In the genomic region with DNA sequence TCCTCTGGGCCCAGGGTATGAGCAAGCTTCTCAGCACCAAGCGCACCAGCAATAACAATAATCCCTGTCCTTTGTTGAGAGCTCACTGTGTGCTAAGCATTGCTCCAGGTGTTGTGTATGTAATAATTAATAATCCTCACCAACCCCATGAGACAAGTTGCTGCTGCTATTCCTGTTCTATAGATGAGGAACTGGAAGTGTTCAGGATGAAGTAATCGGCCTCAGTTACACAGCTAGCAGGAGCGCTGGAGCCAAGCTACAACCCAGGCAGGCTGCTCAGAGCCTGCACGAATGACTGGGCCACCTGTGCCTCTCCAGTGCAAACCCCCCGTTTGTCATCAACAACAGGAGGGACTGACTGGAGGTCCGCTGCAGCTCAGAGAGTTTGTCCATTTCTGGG, we compare ENCODE assay signal across 20 cellular contexts. TPM values are rescaled to one million over a fixed set of nuclear protein-coding genes. Genes with fewer than 3 reads are reported as not detected.
A peak's percentile ranks its signal among the peaks of the same experiment; 100 is the strongest.
DNase-seq lines count a peak whose midpoint lies in the region; ATAC-seq and TF ChIP-seq lines count a peak whose summit lies in the region.
"Had no signal": no experiment of that assay in that cellular context is flagged by ENCODE, and none has a peak within 500 bp of the region (broad histone marks: within the 10 kb centered on the region; RNA-seq: fewer than 3 reads in every experiment).

No MANE protein-coding gene starts in this region.

- POLR2A ChIA-PET in OCI-LY7 (lab: Charles Lee), result interaction anchor here (0.6 to 1.2 kb wide), 6 partner anchors 26 to 156 kb away, joined by 3 to 5 read pairs (median 4); no protein-coding TSS in a partner anchor

- no TSS peak for BruUV-seq in OCI-LY7 (replicated peaks; lab: Mats Ljungman, UMichigan)

- peak overlapping the region; percentile 29 to 63 for H3K27ac Mint-ChIP-seq in stimulated activated naive CD8-positive, alpha-beta T cell treated with anti-CD3 and anti-CD28 coated beads, Interleukin-15, amount 100 ng/mL, for 72 hours
- H3K27ac Mint-ChIP-seq: CD14-positive monocyte, HFFc6 had no signal

- no peaks in the 10 kb centered on the region for H3K9me3 Mint-ChIP-seq in stimulated activated naive CD8-positive, alpha-beta T cell treated with anti-CD3 and anti-CD28 coated beads, Interleukin-15, amount 100 ng/mL, for 72 hours
- H3K9me3 Mint-ChIP-seq: CD14-positive monocyte had no signal

- no peak overlapping the region for H3K4me3 Mint-ChIP-seq in stimulated activated naive CD8-positive, alpha-beta T cell treated with anti-CD3 and anti-CD28 coated beads, Interleukin-15, amount 100 ng/mL, for 72 hours
- H3K4me3 Mint-ChIP-seq: CD14-positive monocyte, HFFc6 had no signal

- H3K79me2 ChIP-seq in OCI-LY7 (ENCODE audit: insufficient read depth, low read depth, low read length), result no peaks in the 10 kb centered on the region

- H3K4me1 ChIP-seq in OCI-LY7 (ENCODE audit: insufficient read depth, low read length, poor library complexity, severe bottlenecking) (peaks cover 7% of the 10 kb centered on the region), psoas muscle (peaks cover 8% of the 10 kb centered on the region)
- H3K4me1 ChIP-seq: SJSA1 had no signal

- CTCF ChIA-PET in OCI-LY7 (lab: Charles Lee; ENCODE audit: unreplicated experiment), result no interaction called here

- H3K9me3 ChIP-seq in OCI-LY7 (ENCODE audit: low read length), result no peaks in the 10 kb centered on the region
- no peaks in the 10 kb centered on the region for H3K9me3 ChIP-seq in psoas muscle
- H3K9me3 ChIP-seq: SJSA1 had no signal

- H3K27me3 Mint-ChIP-seq in stimulated activated naive CD8-positive, alpha-beta T cell treated with anti-CD3 and anti-CD28 coated beads, Interleukin-15, amount 100 ng/mL, for 72 hours, result no peaks in the 10 kb centered on the region

- no peaks in the 10 kb centered on the region for H3K4me1 Mint-ChIP-seq in stimulated activated naive CD8-positive, alpha-beta T cell treated with anti-CD3 and anti-CD28 coated beads, Interleukin-15, amount 100 ng/mL, for 72 hours

- H4K20me1 ChIP-seq in OCI-LY7 (ENCODE audit: insufficient read depth, low read length), result no peaks in the 10 kb centered on the region

- DNase-seq in stimulated activated naive CD8-positive, alpha-beta T cell treated with anti-CD3 and anti-CD28 coated beads, Interleukin-15, amount 100 ng/mL, for 72 hours, result no peak
- DNase-seq in stimulated activated naive CD8-positive, alpha-beta T cell treated with anti-CD3 and anti-CD28 coated beads, Interleukin-15, Interleukin-2, amounts not matched to agents 100 U/mL and 50 U/mL, for 24 hours, result no peak
- DNase-seq in OCI-LY7 (ENCODE audit: low spot score) (no peak), COLO829 (ENCODE audit: low spot score) (no peak), psoas muscle (no peak)
- DNase-seq: Calu3, HFFc6, KG1, NCI-H1417, NCI-H2029, NCI-H510A, NCI-H82, OCI-M1, RPMI8226 had no signal

- ATAC-seq in stimulated activated naive CD8-positive, alpha-beta T cell treated with anti-CD3 and anti-CD28 coated beads, Interleukin-15, amount 100 ng/mL, for 72 hours, result no peak
- no peak for ATAC-seq in stimulated activated naive CD8-positive, alpha-beta T cell treated with anti-CD3 and anti-CD28 coated beads, Interleukin-15, Interleukin-2, amounts not matched to agents 100 U/mL and 50 U/mL, for 24 hours
- peak; percentile 72 for ATAC-seq in esophagus mucosa
- ATAC-seq in psoas muscle, result no peak
- no peak for ATAC-seq in GM18517 (IDR thresholded peaks at IDR 0.05; ENCODE audit: unreplicated experiment)
- ATAC-seq in GM18873 (IDR thresholded peaks at IDR 0.05; ENCODE audit: low FRiP score, unreplicated experiment), result no peak

- H3K27ac ChIP-seq in OCI-LY7 (ENCODE audit: low read depth, low read length, poor library complexity, severe bottlenecking), result no peak overlapping the region
- no peak overlapping the region for H3K27ac ChIP-seq in psoas muscle
- H3K27ac ChIP-seq: SJSA1 had no signal

- H3K36me3 ChIP-seq in OCI-LY7 (ENCODE audit: insufficient read depth, low read length) (no peaks in the 10 kb centered on the region), psoas muscle (ENCODE audit: insufficient read depth in 1 of 2, low read depth in 1 of 2) (no peaks in the 10 kb centered on the region)
- H3K36me3 ChIP-seq: SJSA1 had no signal

- no peak overlapping the region for H3K4me2 ChIP-seq in OCI-LY7 (ENCODE audit: low read length)

- H2AFZ ChIP-seq in OCI-LY7 (ENCODE audit: low read length), result 0 out of 2 replicates have a peak overlapping the region, but pooled peaks have one; percentile 2

- 73 to 84% (median 84%) methylated on average over 6 of the region's 6 CpGs for WGBS in psoas muscle, 3 donors

- intact Hi-C loops in OCI-LY7 (cut with micrococcal nuclease; ENCODE audit: unreplicated experiment), result no loop called here
- intact Hi-C loops in psoas muscle (cut with DNase I), result no loop called here

- H3K9me2 ChIP-seq in OCI-LY7 (ENCODE audit: insufficient read depth, low read length), result no peaks in the 10 kb centered on the region

- no peaks in the 10 kb centered on the region for H3K27me3 ChIP-seq in psoas muscle (ENCODE audit: insufficient read depth in 3 of 3, low read length in 2 of 3)

- no peak overlapping the region for H3K4me3 ChIP-seq in OCI-LY7 (ENCODE audit: low read depth, low read length, poor library complexity, severe bottlenecking)
- no peak overlapping the region for H3K4me3 ChIP-seq in psoas muscle
- H3K4me3 ChIP-seq: SJSA1 had no signal

- TF ChIP-seq CTCF in OCI-LY7 (conservative IDR thresholded peaks at IDR 0.05; ENCODE audit: low read length) (no peak), psoas muscle (IDR thresholded peaks at IDR 0.05) (no peak)

RNA-seq across cellular contexts. Expression of a gene that starts 35.2 kb away (rescaled TPM):
- 0.09 TPM in 1 of 2 replicates, not detected in the other for total RNA-seq in OCI-LY7 (2014; rRNA removed; shearing (Covaris generic))
- total RNA-seq in OCI-LY7 (2022) (0.53 and 0.63 TPM in 2 replicates), esophagus mucosa (0.40 TPM), psoas muscle (10 to 100 TPM; 19.6 to 24.1 (median 20.5) TPM)
- 1 to 10 TPM; 1.7 to 8.1 (median 3.1) TPM for polyA plus RNA-seq in psoas muscle
- total RNA-seq: HFFc6, MCF 10A, SJSA1 had no signal

Comparison
In these comparisons a context has a peak if more than half of its experiments do, and no peak if none do; other contexts are left out.
1. RNA of a gene that starts 35.2 kb away (total RNA-seq): 19.6 to 24.1 TPM in psoas muscle; 0.09 to 0.63 TPM in OCI-LY7 and 0.40 TPM in esophagus mucosa (single experiment); every median in the first group is over 10 times any median in the second.